Comparison of ENCODE assay signal across 1 cellular context in the genomic region with DNA sequence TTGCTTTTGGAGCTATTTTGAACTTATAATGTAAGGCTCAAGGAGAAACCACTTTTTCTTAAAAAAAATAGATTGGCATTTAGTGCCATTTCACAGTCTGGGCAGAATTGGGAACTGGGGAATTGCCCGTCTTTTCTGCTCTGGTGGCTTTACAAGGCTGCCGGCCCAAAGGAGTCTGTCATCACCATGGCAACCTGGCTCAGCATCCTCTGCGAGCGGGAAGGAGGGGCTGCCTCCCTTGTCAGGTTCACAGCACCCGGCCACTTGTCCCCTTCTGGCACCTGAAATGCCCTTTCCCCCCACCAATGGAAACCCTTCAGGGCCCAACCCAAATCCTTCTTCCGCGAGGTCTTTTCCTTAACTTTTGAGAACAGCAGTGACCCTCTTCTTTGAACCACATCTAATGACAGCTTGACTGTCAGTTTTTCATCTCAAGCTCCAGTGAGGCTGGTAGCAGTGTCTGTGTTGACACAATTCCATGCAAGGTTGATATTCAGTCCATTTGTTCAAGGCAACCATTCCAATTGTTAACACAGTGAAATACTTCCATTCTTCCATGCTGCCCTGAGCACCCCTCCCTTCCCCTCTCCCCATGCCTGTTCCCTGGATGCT.
TF ChIP-seq lines count a peak whose summit lies in the region.

No MANE protein-coding gene starts in this region.

TF ChIP-seq in WTC11, 78 proteins besides CTCF, POLR2A, EP300 and RAD21 (continued from another document):
- TF ChIP-seq, protein P1, sequence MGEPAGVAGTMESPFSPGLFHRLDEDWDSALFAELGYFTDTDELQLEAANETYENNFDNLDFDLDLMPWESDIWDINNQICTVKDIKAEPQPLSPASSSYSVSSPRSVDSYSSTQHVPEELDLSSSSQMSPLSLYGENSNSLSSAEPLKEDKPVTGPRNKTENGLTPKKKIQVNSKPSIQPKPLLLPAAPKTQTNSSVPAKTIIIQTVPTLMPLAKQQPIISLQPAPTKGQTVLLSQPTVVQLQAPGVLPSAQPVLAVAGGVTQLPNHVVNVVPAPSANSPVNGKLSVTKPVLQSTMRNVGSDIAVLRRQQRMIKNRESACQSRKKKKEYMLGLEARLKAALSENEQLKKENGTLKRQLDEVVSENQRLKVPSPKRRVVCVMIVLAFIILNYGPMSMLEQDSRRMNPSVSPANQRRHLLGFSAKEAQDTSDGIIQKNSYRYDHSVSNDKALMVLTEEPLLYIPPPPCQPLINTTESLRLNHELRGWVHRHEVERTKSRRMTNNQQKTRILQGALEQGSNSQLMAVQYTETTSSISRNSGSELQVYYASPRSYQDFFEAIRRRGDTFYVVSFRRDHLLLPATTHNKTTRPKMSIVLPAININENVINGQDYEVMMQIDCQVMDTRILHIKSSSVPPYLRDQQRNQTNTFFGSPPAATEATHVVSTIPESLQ (CRISPR knock-in tag; IDR thresholded peaks at IDR 0.05): no peak
- TF ChIP-seq ATF1 (CRISPR knock-in tag; IDR thresholded peaks at IDR 0.05) (no peak), OVOL2 (CRISPR knock-in tag; IDR thresholded peaks at IDR 0.05; ENCODE audit: borderline replicate concordance) (no peak), SP1 (CRISPR knock-in tag; conservative IDR thresholded peaks at IDR 0.05) (no peak), NR1H2 (CRISPR knock-in tag; IDR thresholded peaks at IDR 0.05) (no peak), NFE2L1 (CRISPR knock-in tag; IDR thresholded peaks at IDR 0.05) (no peak), ETV6 (CRISPR knock-in tag; IDR thresholded peaks at IDR 0.05) (no peak), CREM (CRISPR knock-in tag; IDR thresholded peaks at IDR 0.05) (no peak)
